Comparison of ENCODE assay signal across 11 cellular contexts in the genomic region with DNA sequence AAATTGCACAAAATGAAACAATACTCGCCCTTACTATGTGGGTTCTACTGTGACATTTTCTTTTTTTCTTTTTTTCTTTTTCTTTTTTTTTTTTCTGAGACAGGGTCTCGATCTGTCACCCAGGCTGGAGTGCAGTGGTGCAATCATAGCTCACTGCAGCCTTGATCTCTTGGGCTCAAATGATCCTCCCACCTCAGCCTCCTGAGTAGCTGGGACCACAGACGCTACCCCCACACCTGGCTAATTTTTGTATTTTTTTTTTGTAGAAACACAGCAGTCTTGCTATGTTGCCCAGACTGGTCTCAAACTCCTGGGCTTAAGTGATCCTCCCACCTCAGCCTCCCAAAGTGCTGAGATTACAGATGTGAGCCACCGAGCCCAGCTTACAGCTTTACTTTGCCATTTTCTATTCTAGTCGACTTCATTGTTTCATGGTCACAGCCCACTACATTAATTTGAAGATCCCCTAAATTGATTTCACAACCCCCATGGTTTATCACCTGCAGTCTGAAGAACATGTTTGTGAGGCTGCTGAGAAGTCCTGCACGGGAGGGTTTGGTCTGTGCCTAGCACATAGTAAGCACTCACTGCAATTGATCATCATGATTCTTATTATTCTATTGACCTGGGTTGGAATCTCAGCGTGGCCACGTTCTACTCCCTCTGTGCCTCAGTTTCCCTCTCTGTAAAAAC. TPM values are rescaled to one million over a fixed set of nuclear protein-coding genes. Genes with fewer than 3 reads are reported as not detected.
DNase-seq lines count a peak whose midpoint lies in the region; ATAC-seq, FAIRE-seq and TF ChIP-seq lines count a peak whose summit lies in the region.
"Had no signal": no experiment of that assay in that cellular context is flagged by ENCODE, and none has a peak within 500 bp of the region (broad histone marks: within the 10 kb centered on the region; RNA-seq: fewer than 3 reads in every experiment).

No MANE protein-coding gene starts in this region.

- peak overlapping the region; percentile 94 for H3K4me3 Mint-ChIP-seq in activated CD4-positive, alpha-beta T cell treated with anti-CD3 and anti-CD28 coated beads for 36 hours
- peak overlapping the region; percentile 89 for H3K4me3 Mint-ChIP-seq in activated CD8-positive, alpha-beta T cell treated with anti-CD3 and anti-CD28 coated beads, Interleukin-2, amount 10 ng/mL, durations not matched to agents 7 days and 5 days

- TF ChIP-seq POLR2A in stomach (IDR thresholded peaks at IDR 0.05), result no peak

- no peak for ATAC-seq in activated CD4-positive, alpha-beta T cell treated with anti-CD3 and anti-CD28 coated beads for 36 hours
- no peak for ATAC-seq in activated CD8-positive, alpha-beta T cell treated with anti-CD3 and anti-CD28 coated beads, Interleukin-2, amount 10 ng/mL, durations not matched to agents 7 days and 5 days
- ATAC-seq in HG02623 (IDR thresholded peaks at IDR 0.05; ENCODE audit: unreplicated experiment), result no peak
- ATAC-seq in GM18498 (IDR thresholded peaks at IDR 0.05; ENCODE audit: unreplicated experiment), result no peak

- TF ChIP-seq CTCF in kidney (IDR thresholded peaks at IDR 0.05; ENCODE audit: borderline replicate concordance, extremely low read depth, insufficient read depth) (no peak), stomach (IDR thresholded peaks at IDR 0.05) (no peak)

- CTCF ChIA-PET in activated CD4-positive, alpha-beta T cell treated with anti-CD3 and anti-CD28 coated beads for 36 hours (lab: Charles Lee), result interaction anchor here (0.6 to 2.0 kb wide), 4 partner anchors 14 to 108 kb away, joined by 3 to 16 read pairs (median 4); partner anchors contain the start of gene PVR
- CTCF ChIA-PET in activated CD8-positive, alpha-beta T cell treated with anti-CD3 and anti-CD28 coated beads, Interleukin-2, amount 10 ng/mL, durations not matched to agents 7 days and 5 days (lab: Charles Lee), result interaction anchor here (0.9 to 8.9 kb wide), 4 partner anchors 14 to 59 kb away, joined by 3 to 79 read pairs (median 35); no protein-coding TSS in a partner anchor

- H3K27ac Mint-ChIP-seq in activated CD4-positive, alpha-beta T cell treated with anti-CD3 and anti-CD28 coated beads for 36 hours, result peak overlapping the region; percentile 97
- H3K27ac Mint-ChIP-seq in activated CD8-positive, alpha-beta T cell treated with anti-CD3 and anti-CD28 coated beads, Interleukin-2, amount 10 ng/mL, durations not matched to agents 7 days and 5 days, result peak overlapping the region; percentile 96

- no peak for TF ChIP-seq EP300 in stomach (IDR thresholded peaks at IDR 0.05)

- H3K27ac ChIP-seq in kidney (ENCODE audit: low read depth in 2 of 2, low read length in 2 of 2) (peak overlapping the region; percentile 15 to 93), stomach (peak overlapping the region; percentile 94 to 99 (median 95))

- H3K9me3 ChIP-seq in kidney (ENCODE audit: control insufficient read depth in 1 of 2, low read length in 2 of 2) (no peaks in the 10 kb centered on the region), stomach (no peaks in the 10 kb centered on the region)

- H3K9me3 Mint-ChIP-seq in activated CD4-positive, alpha-beta T cell treated with anti-CD3 and anti-CD28 coated beads for 36 hours (ENCODE audit: low read depth), result no peaks in the 10 kb centered on the region
- no peaks in the 10 kb centered on the region for H3K9me3 Mint-ChIP-seq in activated CD8-positive, alpha-beta T cell treated with anti-CD3 and anti-CD28 coated beads, Interleukin-2, amount 10 ng/mL, durations not matched to agents 7 days and 5 days (ENCODE audit: insufficient read depth)

- H3K4me1 ChIP-seq in kidney (ENCODE audit: control insufficient read depth in 1 of 2, insufficient read depth in 1 of 2, low read depth in 1 of 2, low read length in 2 of 2) (peaks cover 29 to 44% of the 10 kb centered on the region in 2 donors), stomach (peaks cover 73 to 91% (median 79%) of the 10 kb centered on the region in 4 donors)

- H3K4me3 ChIP-seq in kidney (ENCODE audit: low read length in 2 of 2) (peak overlapping the region; percentile 37 to 55), stomach (peak overlapping the region in 2 of 4 donors; percentile 56 to 75)

- H3K36me3 ChIP-seq in kidney (ENCODE audit: control insufficient read depth in 1 of 2, insufficient read depth in 2 of 2, low read length in 2 of 2) (peaks cover 10 to 17% of the 10 kb centered on the region in 2 donors), stomach (peaks cover 9 to 54% (median 37%) of the 10 kb centered on the region in 4 donors)

- WGBS in stomach, 5 donors, result 49 to 60% (median 51%) methylated on average over 8 of the region's 8 CpGs

- FAIRE-seq in kidney (lab: Jason Lieb, UNC), result no peak
- FAIRE-seq: A204.1 had no signal

- H3K4me1 Mint-ChIP-seq in activated CD4-positive, alpha-beta T cell treated with anti-CD3 and anti-CD28 coated beads for 36 hours, result peaks cover 50% of the 10 kb centered on the region
- peaks cover 74% of the 10 kb centered on the region for H3K4me1 Mint-ChIP-seq in activated CD8-positive, alpha-beta T cell treated with anti-CD3 and anti-CD28 coated beads, Interleukin-2, amount 10 ng/mL, durations not matched to agents 7 days and 5 days (ENCODE audit: low read depth)

- intact Hi-C loops in activated CD4-positive, alpha-beta T cell treated with anti-CD3 and anti-CD28 coated beads for 36 hours (cut with DNase I, micrococcal nuclease), result loop anchor here in 1 of 2 experiments (2.0 to 10.0 kb wide), 6 partner anchors 165 to 1853 kb away; partner anchors contain the start of genes CALM3, GEMIN7, PPP1R37 and ZNF180
- intact Hi-C loops in kidney (cut with DNase I) (no loop called here), stomach (cut with DNase I; ENCODE audit: low total_unique reads) (no loop called here)

- peaks cover 68% of the 10 kb centered on the region for H3K36me3 Mint-ChIP-seq in activated CD4-positive, alpha-beta T cell treated with anti-CD3 and anti-CD28 coated beads for 36 hours (ENCODE audit: low read depth)
- peaks cover 53% of the 10 kb centered on the region for H3K36me3 Mint-ChIP-seq in activated CD8-positive, alpha-beta T cell treated with anti-CD3 and anti-CD28 coated beads, Interleukin-2, amount 10 ng/mL, durations not matched to agents 7 days and 5 days (ENCODE audit: low read depth)

- no peak for DNase-seq in activated CD4-positive, alpha-beta T cell treated with anti-CD3 and anti-CD28 coated beads for 36 hours
- no peak for DNase-seq in activated CD4-positive, alpha-beta T cell treated with anti-CD3 and anti-CD28 coated beads, Interleukin-2, amount 50 U/mL, for 4 hours
- no peak for DNase-seq in activated CD8-positive, alpha-beta T cell treated with anti-CD3 and anti-CD28 coated beads, Interleukin-2, amount 10 ng/mL, durations not matched to agents 7 days and 5 days
- DNase-seq in kidney (no peak), stomach (no peak), NCI-H1092 treated with DMSO at 0.1 percent for 48 hours (lab: John Stamatoyannopoulos, UW) (no peak)
- DNase-seq: central memory CD4-positive, alpha-beta T cell; NCI-H187 treated with DMSO at 0.1 percent for 48 hours had no signal

- H3K27me3 Mint-ChIP-seq in activated CD4-positive, alpha-beta T cell treated with anti-CD3 and anti-CD28 coated beads for 36 hours, result no peaks in the 10 kb centered on the region
- no peaks in the 10 kb centered on the region for H3K27me3 Mint-ChIP-seq in activated CD8-positive, alpha-beta T cell treated with anti-CD3 and anti-CD28 coated beads, Interleukin-2, amount 10 ng/mL, durations not matched to agents 7 days and 5 days (ENCODE audit: low read depth)

- POLR2A ChIA-PET in activated CD4-positive, alpha-beta T cell treated with anti-CD3 and anti-CD28 coated beads for 36 hours (lab: Charles Lee), result interaction anchor here (0.7 to 1.1 kb wide), 2 partner anchors 13 to 28 kb away, joined by 5 to 6 read pairs; no protein-coding TSS in a partner anchor
- POLR2A ChIA-PET in activated CD8-positive, alpha-beta T cell treated with anti-CD3 and anti-CD28 coated beads, Interleukin-2, amount 10 ng/mL, durations not matched to agents 7 days and 5 days (lab: Charles Lee), result interaction anchor here (0.7 to 1.3 kb wide), 4 partner anchors 15 to 981 kb away, joined by 3 to 7 read pairs (median 3); no protein-coding TSS in a partner anchor

- no peaks in the 10 kb centered on the region for H3K27me3 ChIP-seq in stomach

- H3K9ac ChIP-seq in kidney (ENCODE audit: low read length in 2 of 2), result peak overlapping the region; percentile 10 to 42

RNA-seq across cellular contexts. Expression of gene BCL3, which starts 3.8 kb away (rescaled TPM):
- 10 to 100 TPM; 56.2 to 81.5 TPM for total RNA-seq in activated CD4-positive, alpha-beta T cell treated with anti-CD3 and anti-CD28 coated beads for 36 hours
- 10 to 100 TPM; 22.4 to 25.1 TPM for total RNA-seq in activated CD8-positive, alpha-beta T cell treated with anti-CD3 and anti-CD28 coated beads, Interleukin-2, amount 10 ng/mL, durations not matched to agents 7 days and 5 days
- total RNA-seq in kidney (86.8 TPM), stomach (100 to 1,000 TPM in 3 of 5 donors, 10 to 100 TPM in 1, 1 to 10 TPM in 1; 4.4 to 322 (median 139) TPM)
- polyA plus RNA-seq in kidney (ENCODE audit: insufficient read depth, low read depth, low replicate concordance) (23.2 TPM), stomach (10 to 100 TPM; 53.5 to 94.1 (median 65.5) TPM)

RNA-seq across cellular contexts. Expression of gene CBLC, which starts 25.4 kb away (rescaled TPM):
- total RNA-seq in activated CD4-positive, alpha-beta T cell treated with anti-CD3 and anti-CD28 coated beads for 36 hours, result not detected
- total RNA-seq in activated CD8-positive, alpha-beta T cell treated with anti-CD3 and anti-CD28 coated beads, Interleukin-2, amount 10 ng/mL, durations not matched to agents 7 days and 5 days, result not detected
- total RNA-seq in kidney (11.5 TPM), stomach (100 to 1,000 TPM in 1 of 5 donors, 10 to 100 TPM in 4; 13.2 to 178 (median 57.2) TPM)
- polyA plus RNA-seq in kidney (ENCODE audit: insufficient read depth, low read depth, low replicate concordance) (8.2 TPM), stomach (10 to 100 TPM; 23.3 to 50.9 (median 27.4) TPM)

RNA-seq across cellular contexts. Expression of gene CEACAM16, which starts 53.3 kb away (rescaled TPM):
- not detected for total RNA-seq in activated CD4-positive, alpha-beta T cell treated with anti-CD3 and anti-CD28 coated beads for 36 hours
- total RNA-seq in activated CD8-positive, alpha-beta T cell treated with anti-CD3 and anti-CD28 coated beads, Interleukin-2, amount 10 ng/mL, durations not matched to agents 7 days and 5 days, result not detected
- total RNA-seq in kidney, result not detected
- not detected for polyA plus RNA-seq in kidney (ENCODE audit: insufficient read depth, low read depth, low replicate concordance)
- total RNA-seq in stomach, result not detected
- polyA plus RNA-seq in stomach, result not detected

RNA-seq across cellular contexts. Expression of gene BCAM, which starts 56.6 kb away (rescaled TPM):
- total RNA-seq in activated CD4-positive, alpha-beta T cell treated with anti-CD3 and anti-CD28 coated beads for 36 hours, result not detected
- total RNA-seq in activated CD8-positive, alpha-beta T cell treated with anti-CD3 and anti-CD28 coated beads, Interleukin-2, amount 10 ng/mL, durations not matched to agents 7 days and 5 days, result not detected
- total RNA-seq in kidney, result 748 TPM
- 671 TPM for polyA plus RNA-seq in kidney (ENCODE audit: insufficient read depth, low read depth, low replicate concordance)
- total RNA-seq in stomach, result 100 to 1,000 TPM in 2 of 5 donors, 10 to 100 TPM in 3; 31.9 to 265 (median 76.8) TPM
- polyA plus RNA-seq in stomach, result 10 to 100 TPM in 2 of 3 donors, 1 to 10 TPM in 1; 7.3 to 38.7 (median 20.5) TPM

Comparison
In these comparisons a context has a peak if more than half of its experiments do, and no peak if none do; other contexts are left out.
1. RNA of gene CBLC, which starts 25.4 kb away (total RNA-seq): 13.2 to 178 TPM in stomach and 11.5 TPM in kidney (single experiment); not detected in activated CD4-positive, alpha-beta T cell treated with anti-CD3 and anti-CD28 coated beads for 36 hours and not detected in activated CD8-positive, alpha-beta T cell treated with anti-CD3 and anti-CD28 coated beads, Interleukin-2, amount 10 ng/mL, durations not matched to agents 7 days and 5 days; every median in the first group is over 10 times any median in the second.